Comparison of ENCODE assay signal across 24 cellular contexts in the genomic region with DNA sequence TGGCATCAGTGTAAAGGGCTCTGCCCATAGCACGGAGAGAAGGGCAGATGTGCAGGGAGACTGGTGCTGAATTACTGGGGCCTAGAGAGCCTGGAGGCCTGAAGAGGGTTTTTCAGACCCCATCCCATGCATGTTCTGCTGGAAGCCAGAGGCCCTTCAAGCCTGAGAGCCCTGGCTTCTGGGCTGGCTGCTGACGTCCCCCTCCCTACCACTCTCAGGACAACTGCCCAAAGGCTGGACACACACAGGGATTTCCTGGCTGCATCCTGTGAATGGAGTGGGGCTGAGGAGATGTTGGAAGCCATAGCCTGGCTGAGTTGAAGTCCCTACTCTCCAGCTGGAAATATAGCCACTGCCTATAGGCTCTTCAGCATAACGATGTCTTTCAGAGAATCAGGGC. TPM values are rescaled to one million over a fixed set of nuclear protein-coding genes. Genes with fewer than 3 reads are reported as not detected.
"Had no signal": no experiment of that assay in that cellular context is flagged by ENCODE, and none has a peak within 500 bp of the region (broad histone marks: within the 10 kb centered on the region; RNA-seq: fewer than 3 reads in every experiment).

No MANE protein-coding gene starts in this region.

- H3K27me3 Mint-ChIP-seq: activated CD4-positive, alpha-beta T cell treated with anti-CD3 and anti-CD28 coated beads, Interleukin-2, amount 10 ng/mL, durations not matched to agents 24 days and 14 days had no signal

- H3K36me3 ChIP-seq: neutrophil, right lobe of liver, transverse colon, vagina had no signal

- H3K27ac Mint-ChIP-seq: activated CD4-positive, alpha-beta T cell treated with anti-CD3 and anti-CD28 coated beads, Interleukin-2, amount 10 ng/mL, durations not matched to agents 24 days and 14 days; activated CD8-positive, alpha-beta T cell treated with anti-CD3 and anti-CD28 coated beads, Interleukin-2, amount 10 ng/mL, durations not matched to agents 7 days and 5 days; activated naive CD4-positive, alpha-beta T cell treated with anti-CD3 and anti-CD28 coated beads for 36 hours; dendritic cell treated with granulocyte-macrophage colony-stimulating factor and Interleukin-4, amounts not matched to agents 40 ng/mL and 50 ng/mL, for 4 days; endodermal cell; nephron; progenitor cell of endocrine pancreas had no signal

- H3K9me3 ChIP-seq: neutrophil, right lobe of liver, transverse colon, vagina had no signal

- H3K27me3 ChIP-seq: neutrophil, right lobe of liver, transverse colon, vagina had no signal

- H3K4me3 ChIP-seq: right lobe of liver, transverse colon, vagina had no signal

- H3K9me3 Mint-ChIP-seq: activated CD4-positive, alpha-beta T cell treated with anti-CD3 and anti-CD28 coated beads, Interleukin-2, amount 10 ng/mL, durations not matched to agents 24 days and 14 days; activated naive CD4-positive, alpha-beta T cell treated with anti-CD3 and anti-CD28 coated beads for 36 hours; dendritic cell treated with granulocyte-macrophage colony-stimulating factor and Interleukin-4, amounts not matched to agents 40 ng/mL and 50 ng/mL, for 4 days; endodermal cell; nephron had no signal

- H3K4me1 ChIP-seq: right lobe of liver, transverse colon, vagina had no signal

- H3K27ac ChIP-seq: neutrophil, right lobe of liver, transverse colon, vagina had no signal

- H3K4me1 Mint-ChIP-seq: nephron had no signal

- H3K4me3 Mint-ChIP-seq: activated CD4-positive, alpha-beta T cell treated with anti-CD3 and anti-CD28 coated beads, Interleukin-2, amount 10 ng/mL, durations not matched to agents 24 days and 14 days; activated CD8-positive, alpha-beta T cell treated with anti-CD3 and anti-CD28 coated beads, Interleukin-2, amount 10 ng/mL, durations not matched to agents 7 days and 5 days; activated naive CD4-positive, alpha-beta T cell treated with anti-CD3 and anti-CD28 coated beads for 36 hours; dendritic cell treated with granulocyte-macrophage colony-stimulating factor and Interleukin-4, amounts not matched to agents 40 ng/mL and 50 ng/mL, for 4 days; endodermal cell; nephron had no signal

- ATAC-seq: activated CD8-positive, alpha-beta T cell treated with anti-CD3 and anti-CD28 coated beads, Interleukin-2, amount 10 ng/mL, durations not matched to agents 7 days and 5 days; esophagus mucosa; left cardiac atrium; left ventricle myocardium superior; right lobe of liver had no signal

- DNase-seq: activated CD4-positive, alpha-beta T cell treated with anti-CD3 and anti-CD28 coated beads, Interleukin-2, amount 10 ng/mL, durations not matched to agents 24 days and 14 days; activated CD4-positive, CD25-positive, alpha-beta regulatory T cell treated with anti-CD3 and anti-CD28 coated beads, Interleukin-2, amount 50 U/mL, for 72 hours; activated CD8-positive, alpha-beta T cell treated with anti-CD3 and anti-CD28 coated beads, Interleukin-2, amount 10 ng/mL, durations not matched to agents 7 days and 5 days; activated naive CD4-positive, alpha-beta T cell treated with anti-CD3 and anti-CD28 coated beads for 36 hours; activated T-cell treated with anti-CD3 and anti-CD28 coated beads, Interleukin-2, amount 50 U/mL, for 1 hour; amniotic stem cell; caudate nucleus; head of caudate nucleus; hippocampal formation; left cardiac atrium; left ventricle myocardium superior; stimulated activated CD4-positive, alpha-beta T cell treated with anti-CD3 and anti-CD28 coated beads, Interleukin-4, amount 100 ng/mL, for 4 hours; stimulated activated naive CD4-positive, alpha-beta T cell; T-helper 2 cell; transverse colon had no signal

RNA-seq across cellular contexts. Expression of a gene that starts 16.9 kb away (rescaled TPM):
- total RNA-seq: lung microvascular endothelial cell had no signal
